10 cellular contexts compared by ENCODE assay signal in the genomic region with DNA sequence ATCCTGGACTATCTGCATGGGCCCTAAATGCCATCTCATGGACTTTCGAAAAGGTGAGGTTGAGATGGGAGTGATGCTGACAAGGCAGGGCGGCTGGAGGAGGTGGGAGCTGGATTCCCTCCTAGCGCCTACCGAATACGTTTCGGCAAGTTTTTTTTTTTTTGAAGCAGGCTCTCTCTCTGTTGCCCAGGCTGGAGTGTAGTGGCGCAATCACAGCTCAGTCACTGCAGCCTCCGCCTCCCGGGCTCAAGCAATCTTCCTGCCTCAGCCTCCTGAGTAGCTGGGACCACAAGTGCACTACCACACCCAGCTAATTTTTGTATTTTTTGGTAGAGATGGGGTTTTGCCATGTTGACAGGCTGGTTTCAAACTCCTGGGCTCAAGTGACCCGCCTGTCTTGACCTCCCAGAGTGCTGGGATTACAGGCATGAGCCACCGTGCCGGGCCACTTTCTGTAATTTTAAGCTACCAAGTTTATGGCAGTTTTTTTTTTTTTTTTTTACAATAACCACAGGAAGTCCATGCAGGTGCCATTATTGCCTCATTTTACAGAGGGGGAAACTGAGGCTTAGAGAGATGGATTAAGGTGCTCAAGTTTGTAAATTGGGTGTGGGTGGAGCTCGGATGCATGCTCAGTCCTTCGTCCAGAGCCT.
DNase-seq lines count a peak whose midpoint lies in the region; ATAC-seq and TF ChIP-seq lines count a peak whose summit lies in the region.
"Had no signal": no experiment of that assay in that cellular context is flagged by ENCODE, and none has a peak within 500 bp of the region (broad histone marks: within the 10 kb centered on the region; RNA-seq: fewer than 3 reads in every experiment).

No MANE protein-coding gene starts in this region.

- H3K36me3 ChIP-seq in left lung (no peaks in the 10 kb centered on the region), SJCRH30 (no peaks in the 10 kb centered on the region)
- H3K36me3 ChIP-seq: WERI-Rb-1 had no signal

- H3K27ac Mint-ChIP-seq in activated CD8-positive, alpha-beta T cell treated with anti-CD3 and anti-CD28 coated beads, Interleukin-2, amount 10 ng/mL, durations not matched to agents 7 days and 5 days = peak overlapping the region; percentile 84

- peaks cover 30% of the 10 kb centered on the region for H3K36me3 Mint-ChIP-seq in activated CD8-positive, alpha-beta T cell treated with anti-CD3 and anti-CD28 coated beads, Interleukin-2, amount 10 ng/mL, durations not matched to agents 7 days and 5 days (ENCODE audit: low read depth)

- intact Hi-C loops in left lung (cut with DNase I) = no loop called here

- peaks cover 47% of the 10 kb centered on the region for H3K4me1 Mint-ChIP-seq in activated CD8-positive, alpha-beta T cell treated with anti-CD3 and anti-CD28 coated beads, Interleukin-2, amount 10 ng/mL, durations not matched to agents 7 days and 5 days (ENCODE audit: low read depth)

- TF ChIP-seq CTCF in AG10803 (conservative IDR thresholded peaks at IDR 0.05; ENCODE audit: low read length) (no peak), left lung (IDR thresholded peaks at IDR 0.05) (no peak)

- CTCF ChIA-PET in activated CD8-positive, alpha-beta T cell treated with anti-CD3 and anti-CD28 coated beads, Interleukin-2, amount 10 ng/mL, durations not matched to agents 7 days and 5 days (lab: Charles Lee) = interaction anchor here (0.7 to 3.3 kb wide), 2 partner anchors 8 to 18 kb away, joined by 3 to 18 read pairs; no protein-coding TSS in a partner anchor

- no peak overlapping the region for H3K4me3 Mint-ChIP-seq in activated CD8-positive, alpha-beta T cell treated with anti-CD3 and anti-CD28 coated beads, Interleukin-2, amount 10 ng/mL, durations not matched to agents 7 days and 5 days

- DNase-seq in AG10803 (ENCODE audit: low read depth) (peak; percentile 59), HCEC 1CT (peak; percentile 38), left lung (no peak), SJCRH30 (no peak), NOMO-1 treated with DMSO at 0.1 percent for 48 hours (lab: John Stamatoyannopoulos, UW; ENCODE audit: unreplicated experiment) (no peak), KG1 (lab: John Stamatoyannopoulos, UW) (no peak), NCI-H345 treated with DMSO at 0.1 percent for 48 hours (lab: John Stamatoyannopoulos, UW; ENCODE audit: unreplicated experiment) (no peak)
- DNase-seq in activated CD8-positive, alpha-beta T cell treated with anti-CD3 and anti-CD28 coated beads, Interleukin-2, amount 10 ng/mL, durations not matched to agents 7 days and 5 days = no peak
- DNase-seq: nucleus accumbens, WERI-Rb-1 had no signal

- H3K4me3 ChIP-seq in AG10803 (ENCODE audit: low read length) = no peak overlapping the region
- no peak overlapping the region for H3K4me3 ChIP-seq in left lung
- H3K4me3 ChIP-seq in SJCRH30 = no peak overlapping the region

- POLR2A ChIA-PET in activated CD8-positive, alpha-beta T cell treated with anti-CD3 and anti-CD28 coated beads, Interleukin-2, amount 10 ng/mL, durations not matched to agents 7 days and 5 days (lab: Charles Lee) = interaction anchor here (0.6 kb wide), 1 partner anchor 51 kb away, joined by 3 read pairs; no protein-coding TSS in a partner anchor

- no peak overlapping the region for H3K27ac ChIP-seq in left lung
- H3K27ac ChIP-seq in SJCRH30 = no peak overlapping the region
- H3K27ac ChIP-seq: WERI-Rb-1 had no signal

- H3K9me3 Mint-ChIP-seq in activated CD8-positive, alpha-beta T cell treated with anti-CD3 and anti-CD28 coated beads, Interleukin-2, amount 10 ng/mL, durations not matched to agents 7 days and 5 days (ENCODE audit: insufficient read depth) = peaks cover 4% of the 10 kb centered on the region

- H3K4me1 ChIP-seq in left lung = peaks cover 0 to 12% of the 10 kb centered on the region in 2 donors
- H3K4me1 ChIP-seq in SJCRH30 = peaks cover 6% of the 10 kb centered on the region

- H3K9me3 ChIP-seq in left lung (peaks cover 0 to 11% of the 10 kb centered on the region in 2 donors), SJCRH30 (replicated peaks) (no peaks in the 10 kb centered on the region)

- no peaks in the 10 kb centered on the region for H3K27me3 Mint-ChIP-seq in activated CD8-positive, alpha-beta T cell treated with anti-CD3 and anti-CD28 coated beads, Interleukin-2, amount 10 ng/mL, durations not matched to agents 7 days and 5 days (ENCODE audit: low read depth)

- H3K27me3 ChIP-seq in left lung (no peaks in the 10 kb centered on the region), SJCRH30 (no peaks in the 10 kb centered on the region)

- ATAC-seq in activated CD8-positive, alpha-beta T cell treated with anti-CD3 and anti-CD28 coated beads, Interleukin-2, amount 10 ng/mL, durations not matched to agents 7 days and 5 days = no peak
- ATAC-seq in left lung = peak; percentile 23

Comparison
In these comparisons a context has a peak if more than half of its experiments do, and no peak if none do; other contexts are left out.
1. DNase-seq: peak in AG10803 (single experiment) and HCEC 1CT (single experiment); none in activated CD8-positive, alpha-beta T cell treated with anti-CD3 and anti-CD28 coated beads, Interleukin-2, amount 10 ng/mL, durations not matched to agents 7 days and 5 days (single experiment), left lung (0 of 2), SJCRH30 (0 of 2), NOMO-1 treated with DMSO at 0.1 percent for 48 hours (single experiment), KG1 (single experiment) and NCI-H345 treated with DMSO at 0.1 percent for 48 hours (single experiment).